In the genomic region with DNA sequence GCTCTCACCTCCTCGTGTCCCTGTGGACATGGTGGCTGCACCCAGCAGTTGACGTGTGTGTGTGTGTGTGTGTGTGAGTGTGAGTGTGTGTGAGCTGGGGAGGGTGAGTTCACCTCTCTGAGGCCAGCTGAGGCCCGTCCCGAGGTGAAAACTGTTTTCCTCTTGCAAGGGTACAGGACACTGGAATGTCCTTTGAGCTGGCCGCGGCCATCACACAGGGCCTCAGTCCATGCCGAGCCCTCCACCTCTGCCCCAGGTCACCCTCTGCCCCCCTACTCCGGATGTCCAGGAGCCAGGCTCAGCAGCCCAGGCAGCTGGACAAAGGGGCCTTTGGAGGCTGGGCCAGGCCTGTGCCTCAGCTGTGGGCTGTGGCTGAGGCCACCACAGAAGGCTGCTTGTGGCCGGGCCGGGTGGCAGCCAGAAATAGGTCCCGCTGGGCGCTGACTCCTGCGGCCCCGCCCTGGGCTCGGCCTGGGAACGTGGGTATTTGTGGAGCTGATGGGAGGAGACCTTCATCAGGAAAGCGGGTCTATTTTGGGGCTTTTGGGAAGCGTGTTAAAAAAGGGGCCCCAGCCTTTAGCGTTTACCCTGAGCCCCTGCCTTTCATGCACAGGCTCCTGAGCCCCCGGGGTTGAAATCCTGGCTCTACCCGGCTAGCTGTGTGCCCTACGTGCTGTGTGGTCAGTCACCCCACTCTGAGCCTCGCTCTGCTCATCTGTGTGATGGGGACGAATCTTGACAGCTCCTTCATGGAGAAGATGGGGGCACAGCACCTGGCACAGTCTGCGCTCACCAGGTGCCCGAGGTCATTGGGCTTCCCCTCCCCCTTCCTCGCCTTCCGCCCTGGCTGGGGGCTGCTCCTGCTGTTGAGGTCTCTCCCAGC, we compare ENCODE assay signal across 14 cellular contexts.
A peak's percentile ranks its signal among the peaks of the same experiment; 100 is the strongest.
DNase-seq lines count a peak whose midpoint lies in the region; ATAC-seq, FAIRE-seq and TF ChIP-seq lines count a peak whose summit lies in the region.
"Had no signal": no experiment of that assay in that cellular context is flagged by ENCODE, and none has a peak within 500 bp of the region (broad histone marks: within the 10 kb centered on the region; RNA-seq: fewer than 3 reads in every experiment).

No MANE protein-coding gene starts in this region.

- peaks cover 5% of the 10 kb centered on the region for H3K23me2 ChIP-seq in H1 (ENCODE audit: low read depth, low read length)

- H4K5ac ChIP-seq in H1 (ENCODE audit: insufficient read length, low read depth, low read length): no peak overlapping the region

- TF ChIP-seq CTCF in H1 (IDR thresholded peaks at IDR 0.05; ENCODE audit: control extremely low read depth in 1 of 3, insufficient read depth in 1 of 3, low read depth in 1 of 3, low read length in 3 of 3) (no peak), HepG2 (CRISPR knock-in tag; IDR thresholded peaks at IDR 0.05) (peak; percentile 16; the same call in 1 of the 2 replicates)

- no peak overlapping the region; the same call in 1 of the 2 replicates for H3K18ac ChIP-seq in H1 (ENCODE audit: extremely low read depth, low read length)

- H3K4me1 ChIP-seq in H1 (replicated peaks in 1 of 4; ENCODE audit: control insufficient read depth in 3 of 4, insufficient read depth in 4 of 4, low read length in 3 of 4) (peaks cover 0 to 11% (median 7%) of the 10 kb centered on the region in 4 experiments; a peak in 6 of 7 replicates), HepG2 (ENCODE audit: insufficient read depth, low read length) (peaks cover 28% of the 10 kb centered on the region)

- no peak for DNase-seq in GM12891 (ENCODE audit: insufficient read length, low spot score)
- no peak for DNase-seq in H1 (ENCODE audit: low read depth in 1 of 2, low spot score in 2 of 2)
- peak; percentile 69 for DNase-seq in HepG2 (ENCODE audit: low spot score)
- DNase-seq in sciatic nerve (ENCODE audit: low spot score): peak; percentile 66
- no peak for DNase-seq in activated CD4-positive, alpha-beta memory T cell treated with anti-CD3 and anti-CD28 coated beads for 36 hours
- DNase-seq in HEK293T (ENCODE audit: extremely low spot score): no peak
- no peak for DNase-seq in NCI-H748 treated with DMSO at 0.1 percent for 48 hours (lab: John Stamatoyannopoulos, UW)
- DNase-seq: activated CD8-positive, alpha-beta memory T cell treated with anti-CD3 and anti-CD28 coated beads, Interleukin-2, amount 50 U/mL, for 48 hours; effector CD4-positive, alpha-beta T cell; foreskin melanocyte; NCI-H2081 treated with DMSO at 0.1 percent for 48 hours had no signal

- in situ Hi-C loops in HepG2 (cut with HindIII; ENCODE audit: extremely low pct_ligation_motif_present, low pct_unique_long_range_greater_than_20kb): no loop called here

- peak; percentile 5 for FAIRE-seq in GM12891 (lab: Jason Lieb, UNC)
- no peak for FAIRE-seq in H1 (lab: Jason Lieb, UNC)
- no peak for FAIRE-seq in HepG2 (lab: Jason Lieb, UNC)
- FAIRE-seq: urothelium cell line had no signal

- H2BK120ac ChIP-seq in H1 (replicated peaks; ENCODE audit: low read depth, low read length): no peak overlapping the region

- H3K79me1 ChIP-seq in H1 (ENCODE audit: low read depth, low read length): no peaks in the 10 kb centered on the region

- H2AFZ ChIP-seq in H1 (ENCODE audit: low read length) (no peak overlapping the region), HepG2 (ENCODE audit: low read length) (no peak overlapping the region)

- H2BK15ac ChIP-seq in H1 (ENCODE audit: low read length): peak overlapping the region; percentile 61; the same call in 1 of the 2 replicates

- H3K23ac ChIP-seq in H1 (ENCODE audit: insufficient read length): no peak overlapping the region

- H3K4me2 ChIP-seq in H1 (ENCODE audit: insufficient read depth in 1 of 2, low read depth in 2 of 2, low read length in 2 of 2) (no peak overlapping the region), HepG2 (ENCODE audit: low read depth, low read length) (peak overlapping the region; percentile 72)

- 86% methylated on average over 28 of the region's 28 CpGs; no CpG with 5 or more reads in 1 of the 2 experiments for WGBS in H1 (ENCODE audit: extremely low coverage in 1 of 2, insufficient coverage in 1 of 2, insufficient read length in 1 of 2, insufficient replicate concordance in 2 of 2, low coverage in 1 of 2, low lambda C conversion rate in 2 of 2, missing lambda C conversion rate in 1 of 2), 2 experiments
- WGBS in HepG2 (ENCODE audit: low lambda C conversion rate): 24% methylated on average over 6 of the region's 28 CpGs

- H3K27ac Mint-ChIP-seq in activated CD4-positive, alpha-beta memory T cell treated with anti-CD3 and anti-CD28 coated beads for 36 hours: no peak overlapping the region

- no peaks in the 10 kb centered on the region for H3K79me2 ChIP-seq in H1 (ENCODE audit: control insufficient read depth in 1 of 2, insufficient read depth in 2 of 2, low read length in 2 of 2)
- H3K79me2 ChIP-seq in HepG2 (ENCODE audit: insufficient read depth, low read length): no peaks in the 10 kb centered on the region

- no peak overlapping the region for H4K8ac ChIP-seq in H1 (ENCODE audit: extremely low read depth, insufficient read depth, low read length)

- H3K4me3 Mint-ChIP-seq in activated CD4-positive, alpha-beta memory T cell treated with anti-CD3 and anti-CD28 coated beads for 36 hours: no peak overlapping the region

- H3K27me3 ChIP-seq in H1 (replicated peaks in 1 of 4; ENCODE audit: control insufficient read depth in 3 of 4, extremely low read depth in 1 of 4, insufficient read depth in 3 of 4, low read length in 3 of 4): peaks cover 0 to 9% (median 7%) of the 10 kb centered on the region in 4 experiments; a peak in 4 of 7 replicates
- H3K27me3 ChIP-seq in HepG2 (ENCODE audit: control insufficient read depth in 1 of 2, insufficient read depth in 2 of 2, low read length in 2 of 2): peaks cover 1 to 37% of the 10 kb centered on the region in 2 experiments; a peak in 4 of 5 replicates
- H3K27me3 ChIP-seq: adrenal gland had no signal

- no peak overlapping the region for H3K14ac ChIP-seq in H1 (ENCODE audit: insufficient read length)

- no peaks in the 10 kb centered on the region for H3K36me3 Mint-ChIP-seq in activated CD4-positive, alpha-beta memory T cell treated with anti-CD3 and anti-CD28 coated beads for 36 hours

- no peak overlapping the region for H3K4me3 ChIP-seq in H1 (ENCODE audit: extremely low read depth in 1 of 4, insufficient read depth in 2 of 4, low read depth in 3 of 4, low read length in 4 of 4)
- H3K4me3 ChIP-seq in HepG2 (replicated peaks in 1 of 3; ENCODE audit: insufficient read depth in 1 of 3, low read depth in 2 of 3, low read length in 3 of 3): peak overlapping the region in 1 of 3 experiments; percentile 54; a peak in 1 of 6 replicates
- H3K4me3 ChIP-seq: adrenal gland had no signal

- TF ChIP-seq EP300 in H1 (IDR thresholded peaks at IDR 0.05; ENCODE audit: borderline replicate concordance in 1 of 2, low read depth in 2 of 2, low read length in 2 of 2): no peak
- 0 out of 4 replicates have a peak, but pooled peaks of 1 of the 2 experiments have one; percentile 11 for TF ChIP-seq EP300 in HepG2 (IDR thresholded peaks at IDR 0.05; ENCODE audit: low read depth in 2 of 2, low read length in 2 of 2)
- TF ChIP-seq EP300 in HepG2 (CRISPR knock-in tag; IDR thresholded peaks at IDR 0.05; ENCODE audit: borderline replicate concordance): peak; percentile 27; the same call in 1 of the 2 replicates

- TF ChIP-seq POLR2A in GM12891 (IDR thresholded peaks at IDR 0.05; ENCODE audit: low read depth, low read length): no peak
- no peak for TF ChIP-seq POLR2A in H1 (IDR thresholded peaks at IDR 0.05; ENCODE audit: control extremely low read depth in 1 of 2, low read depth in 2 of 2, low read length in 2 of 2)
- no peak for TF ChIP-seq POLR2A in HepG2 (IDR thresholded peaks at IDR 0.05; ENCODE audit: insufficient read depth in 1 of 2, low read depth in 2 of 2, low read length in 2 of 2)

- no peaks in the 10 kb centered on the region for H3K9me3 ChIP-seq in H1 (ENCODE audit: insufficient read depth in 2 of 2, low read depth in 1 of 2, low read length in 1 of 2)
- H3K9me3 ChIP-seq in HepG2 (ENCODE audit: low read length): no peaks in the 10 kb centered on the region
- H3K9me3 ChIP-seq: adrenal gland had no signal

- H3K27ac ChIP-seq in H1 (ENCODE audit: low read depth, low read length): no peak overlapping the region
- H3K27ac ChIP-seq in HepG2 (ENCODE audit: extremely low read length, insufficient read depth, low read length): no peak overlapping the region

- peak overlapping the region; percentile 84; the same call in 1 of the 2 replicates for H2AK5ac ChIP-seq in H1 (ENCODE audit: low read depth, low read length)

- ATAC-seq in HepG2 (peak; percentile 96), sciatic nerve (peak; percentile 82), GM21528 (IDR thresholded peaks at IDR 0.05; ENCODE audit: low FRiP score, unreplicated experiment) (no peak)

- BruUV-seq in HepG2 (replicated peaks; lab: Mats Ljungman, UMichigan): no TSS peak

- no peak overlapping the region for H3K4ac ChIP-seq in H1 (replicated peaks; ENCODE audit: insufficient read length, low read depth, low read length)

- TF ChIP-seq RAD21 in H1 (IDR thresholded peaks at IDR 0.05 in 1 of 2, conservative IDR thresholded peaks at IDR 0.05 in 1 of 2; ENCODE audit: low read depth in 2 of 2, low read length in 2 of 2) (no peak), HepG2 (CRISPR knock-in tag; IDR thresholded peaks at IDR 0.05) (no peak)

- H3K4me1 Mint-ChIP-seq in activated CD4-positive, alpha-beta memory T cell treated with anti-CD3 and anti-CD28 coated beads for 36 hours (ENCODE audit: low read depth): peaks cover 4% of the 10 kb centered on the region

- H2BK5ac ChIP-seq in H1 (ENCODE audit: low read depth, low read length): no peak overlapping the region

- no peaks in the 10 kb centered on the region for H3K9me3 Mint-ChIP-seq in activated CD4-positive, alpha-beta memory T cell treated with anti-CD3 and anti-CD28 coated beads for 36 hours

- H4K20me1 ChIP-seq in H1 (replicated peaks in 1 of 2; ENCODE audit: control insufficient read depth in 1 of 2, insufficient read depth in 2 of 2, low read length in 2 of 2) (no peaks in the 10 kb centered on the region), HepG2 (ENCODE audit: insufficient read depth, low read length) (no peaks in the 10 kb centered on the region)

- no peak overlapping the region for H3K56ac ChIP-seq in H1 (replicated peaks; ENCODE audit: insufficient read length, low read depth, low read length)

- H2BK20ac ChIP-seq in H1 (ENCODE audit: low read length): no peak overlapping the region

- no peak overlapping the region for H4K91ac ChIP-seq in H1 (replicated peaks; ENCODE audit: insufficient read length, low read length)

- H2BK12ac ChIP-seq in H1 (ENCODE audit: low read depth, low read length): no peak overlapping the region

- peaks cover 3% of the 10 kb centered on the region for H3K27me3 Mint-ChIP-seq in activated CD4-positive, alpha-beta memory T cell treated with anti-CD3 and anti-CD28 coated beads for 36 hours

- intact Hi-C loops in HepG2 (cut with micrococcal nuclease; ENCODE audit: unreplicated experiment): loop anchor here (10.0 kb wide), 1 partner anchor 92 kb away; no protein-coding TSS in a partner anchor
- intact Hi-C loops in sciatic nerve (cut with DNase I): no loop called here
- intact Hi-C loops in activated CD4-positive, alpha-beta memory T cell treated with anti-CD3 and anti-CD28 coated beads for 36 hours (cut with micrococcal nuclease): no loop called here

- H3K9ac ChIP-seq in H1 (replicated peaks in 1 of 4; ENCODE audit: extremely low read depth in 1 of 4, low read depth in 3 of 4, low read length in 3 of 4): no peak overlapping the region
- no peak overlapping the region for H3K9ac ChIP-seq in HepG2 (ENCODE audit: insufficient read depth, low read depth, low read length)

- no peaks in the 10 kb centered on the region for H3K36me3 ChIP-seq in H1 (ENCODE audit: control insufficient read depth in 2 of 4, insufficient read depth in 4 of 4, low read length in 3 of 4)
- no peaks in the 10 kb centered on the region for H3K36me3 ChIP-seq in HepG2 (replicated peaks in 1 of 2; ENCODE audit: control insufficient read depth in 1 of 2, insufficient read depth in 2 of 2, low read length in 2 of 2)
- H3K36me3 ChIP-seq: adrenal gland had no signal

- POLR2A ChIA-PET in H1 (lab: Charles Lee; ENCODE audit: partially characterized antibody) (interaction anchor here (0.6 to 1.0 kb wide), 3 partner anchors 24 to 113 kb away, joined by 3 to 4 read pairs (median 3); no protein-coding TSS in a partner anchor), HepG2 (lab: Yijun Ruan, JAX) (interaction anchor here (0.8 to 0.9 kb wide), 2 partner anchors 91 to 305 kb away, joined by 3 read pairs; no protein-coding TSS in a partner anchor), HEK293T (lab: Yijun Ruan, JAX) (no interaction called here)
- POLR2A ChIA-PET in activated CD4-positive, alpha-beta memory T cell treated with anti-CD3 and anti-CD28 coated beads for 36 hours (lab: Charles Lee): interaction anchor here (0.5 kb wide), 1 partner anchor 141 kb away, joined by 3 read pairs; no protein-coding TSS in a partner anchor

- CTCF ChIA-PET in H1 (lab: Charles Lee; ENCODE audit: partially characterized antibody): interaction anchor here (0.6 to 2.6 kb wide), 7 partner anchors 12 to 356 kb away, joined by 3 to 10 read pairs (median 3); no protein-coding TSS in a partner anchor
- CTCF ChIA-PET in HepG2 (lab: Yijun Ruan, JAX; ENCODE audit: low intra/inter-chr PET ratio, low total read pairs): no interaction called here
- CTCF ChIA-PET in activated CD4-positive, alpha-beta memory T cell treated with anti-CD3 and anti-CD28 coated beads for 36 hours (lab: Charles Lee): interaction anchor here (1.4 kb wide), 1 partner anchor 110 kb away, joined by 5 read pairs; no protein-coding TSS in a partner anchor
- CTCF ChIA-PET in HEK293T (lab: Yijun Ruan, JAX): no interaction called here

Comparison
In these comparisons a context has a peak if more than half of its experiments do, and no peak if none do; other contexts are left out.
1. DNase-seq: peak in HepG2 (single experiment) and sciatic nerve (single experiment); none in GM12891 (single experiment), H1 (0 of 2), activated CD4-positive, alpha-beta memory T cell treated with anti-CD3 and anti-CD28 coated beads for 36 hours (single experiment), HEK293T (single experiment) and NCI-H748 treated with DMSO at 0.1 percent for 48 hours (single experiment).
2. CTCF ChIA-PET loops: an anchor here in H1 (0.6 to 2.6 kb wide) and activated CD4-positive, alpha-beta memory T cell treated with anti-CD3 and anti-CD28 coated beads for 36 hours (1.4 kb wide); none called in HepG2 and HEK293T.